18 cellular contexts compared by ENCODE assay signal in genomic region chr6:15960740-15961629, GRCh38.
DNase-seq lines count a peak whose midpoint lies in the region; ATAC-seq and TF ChIP-seq lines count a peak whose summit lies in the region.
"Had no signal": no experiment of that assay in that cellular context is flagged by ENCODE, and none has a peak within 500 bp of the region (broad histone marks: within the 10 kb centered on the region; RNA-seq: fewer than 3 reads in every experiment).

No MANE protein-coding gene starts in this region.

- H3K4me1 Mint-ChIP-seq in activated T-cell treated with anti-CD3 and anti-CD28 coated beads, Interleukin-2, amount 50 U/mL, for 72 hours (ENCODE audit: low read depth) = peaks cover 36% of the 10 kb centered on the region

- H3K36me3 ChIP-seq in DND-41 (ENCODE audit: insufficient read depth, low read length) (no peaks in the 10 kb centered on the region), SU-DHL-6 (ENCODE audit: low read length) (no peaks in the 10 kb centered on the region), iPS-15b (ENCODE audit: control insufficient read depth, insufficient read depth, low read length) (no peaks in the 10 kb centered on the region)
- H3K36me3 ChIP-seq: cardiac muscle cell, pancreas, suprapubic skin, WERI-Rb-1 had no signal

- H3K27me3 Mint-ChIP-seq in activated T-cell treated with anti-CD3 and anti-CD28 coated beads, Interleukin-2, amount 50 U/mL, for 72 hours (ENCODE audit: low read depth) = peaks cover 12% of the 10 kb centered on the region

- DNase-seq in DND-41 = no peak
- DNase-seq in Kasumi-1 (lab: John Stamatoyannopoulos, UW) = peak; percentile 58 to 67
- no peak for DNase-seq in medulla oblongata (ENCODE audit: extremely low spot score)
- DNase-seq in activated T-cell treated with anti-CD3 and anti-CD28 coated beads, Interleukin-2, amount 50 U/mL, for 72 hours = no peak
- no peak for DNase-seq in NCI-H82 (lab: John Stamatoyannopoulos, UW)
- no peak for DNase-seq in superior temporal gyrus (ENCODE audit: extremely low spot score)
- DNase-seq: activated naive CD4-positive, alpha-beta T cell treated with Interleukin-2 at 50 U/mL for 16 hours; DMS153; foreskin keratinocyte; mucosa of descending colon; NCI-H2171; pancreas; SK-N-SH; WERI-Rb-1 had no signal

- H2AFZ ChIP-seq in DND-41 (ENCODE audit: low read depth, low read length) (peak overlapping the region; percentile 3; the same call in 1 of the 2 replicates), SU-DHL-6 (ENCODE audit: low read depth, low read length, severe bottlenecking) (peak overlapping the region; percentile 3)

- no peak overlapping the region for H3K4me3 Mint-ChIP-seq in activated T-cell treated with anti-CD3 and anti-CD28 coated beads, Interleukin-2, amount 50 U/mL, for 72 hours

- H3K9me3 ChIP-seq in DND-41 (ENCODE audit: insufficient read depth, low read length, severe bottlenecking) (no peaks in the 10 kb centered on the region), SU-DHL-6 (ENCODE audit: insufficient read depth, low read length) (no peaks in the 10 kb centered on the region), iPS-15b (ENCODE audit: control insufficient read depth, insufficient read depth, low read length) (peaks cover 7% of the 10 kb centered on the region)
- H3K9me3 ChIP-seq: mucosa of descending colon, pancreas, SK-N-SH, suprapubic skin had no signal

- no peak overlapping the region for H3K27ac ChIP-seq in DND-41 (ENCODE audit: low read length)
- no peak overlapping the region for H3K27ac ChIP-seq in SU-DHL-6 (ENCODE audit: low read depth, low read length)
- H3K27ac ChIP-seq: cardiac muscle cell, pancreas, suprapubic skin, WERI-Rb-1 had no signal

- H3K36me3 Mint-ChIP-seq in activated T-cell treated with anti-CD3 and anti-CD28 coated beads, Interleukin-2, amount 50 U/mL, for 72 hours (ENCODE audit: insufficient read depth in 2 of 2) = no peaks in the 10 kb centered on the region

- H4K20me1 ChIP-seq in DND-41 (ENCODE audit: insufficient read depth, low read length) (no peaks in the 10 kb centered on the region), SU-DHL-6 (ENCODE audit: low read depth, low read length) (no peaks in the 10 kb centered on the region)

- TF ChIP-seq CTCF in DND-41 (IDR thresholded peaks at IDR 0.05; ENCODE audit: borderline replicate concordance, extremely low read depth, low read length, poor library complexity, severe bottlenecking) = no peak
- TF ChIP-seq CTCF in SU-DHL-6 (IDR thresholded peaks at IDR 0.05; ENCODE audit: insufficient read depth, low read length, poor library complexity, severe bottlenecking) = no peak

- H3F3A ChIP-seq in SU-DHL-6 (ENCODE audit: insufficient read depth) = no peaks in the 10 kb centered on the region

- H3K79me2 ChIP-seq in DND-41 (ENCODE audit: insufficient read depth, low read length) = no peaks in the 10 kb centered on the region
- H3K79me2 ChIP-seq in SU-DHL-6 (ENCODE audit: insufficient read depth, low read length) = no peaks in the 10 kb centered on the region

- no peak overlapping the region for H3K27ac Mint-ChIP-seq in activated T-cell treated with anti-CD3 and anti-CD28 coated beads, Interleukin-2, amount 50 U/mL, for 72 hours

- H3K9ac ChIP-seq in DND-41 (ENCODE audit: low read depth, low read length) = no peak overlapping the region
- H3K9ac ChIP-seq in SU-DHL-6 (ENCODE audit: low read length) = no peak overlapping the region
- no peak overlapping the region for H3K9ac ChIP-seq in iPS-15b (ENCODE audit: low read depth, low read length)
- H3K9ac ChIP-seq: SK-N-SH had no signal

- ATAC-seq in DND-41 (ENCODE audit: insufficient read depth, low read depth) = no peak
- no peak for ATAC-seq in activated T-cell treated with anti-CD3 and anti-CD28 coated beads, Interleukin-2, amount 50 U/mL, for 72 hours (replicated peaks in 1 of 2)
- ATAC-seq: mucosa of descending colon had no signal

- H3K27me3 ChIP-seq in DND-41 (ENCODE audit: insufficient read depth, low read length, poor library complexity) (no peaks in the 10 kb centered on the region), SU-DHL-6 (ENCODE audit: low read length) (no peaks in the 10 kb centered on the region), iPS-15b (ENCODE audit: control insufficient read depth, insufficient read depth, low read length) (no peaks in the 10 kb centered on the region)
- H3K27me3 ChIP-seq: cardiac muscle cell, foreskin keratinocyte, pancreas, suprapubic skin had no signal

- H3K4me1 ChIP-seq in DND-41 (ENCODE audit: insufficient read depth, low read length) = no peaks in the 10 kb centered on the region
- H3K4me1 ChIP-seq in iPS-15b (ENCODE audit: control insufficient read depth, insufficient read depth, low read length) = peaks cover 1% of the 10 kb centered on the region
- H3K4me1 ChIP-seq: suprapubic skin had no signal

- H3K4me3 ChIP-seq in DND-41 (ENCODE audit: low read depth in 1 of 2, low read length in 2 of 2) (no peak overlapping the region), SU-DHL-6 (ENCODE audit: insufficient read depth, low read length, poor library complexity, severe bottlenecking) (no peak overlapping the region), iPS-15b (ENCODE audit: low read depth, low read length) (peak overlapping the region; percentile 21)
- H3K4me3 ChIP-seq: cardiac muscle cell, mucosa of descending colon, pancreas, suprapubic skin had no signal

- no peaks in the 10 kb centered on the region for H3K9me2 ChIP-seq in SU-DHL-6 (replicated peaks; ENCODE audit: insufficient read depth, low read length)
- H3K9me2 ChIP-seq: SK-N-SH had no signal

- H3K4me2 ChIP-seq in DND-41 (ENCODE audit: insufficient read depth, low read length) (no peak overlapping the region), SU-DHL-6 (ENCODE audit: low read depth, low read length, poor library complexity, severe bottlenecking) (no peak overlapping the region)
- H3K4me2 ChIP-seq: SK-N-SH had no signal

- no peaks in the 10 kb centered on the region for H3K9me3 Mint-ChIP-seq in activated T-cell treated with anti-CD3 and anti-CD28 coated beads, Interleukin-2, amount 50 U/mL, for 72 hours

Comparison
In these comparisons a context has a peak if more than half of its experiments do, and no peak if none do; other contexts are left out.
1. DNase-seq: peak in Kasumi-1 (2 of 2); none in DND-41 (single experiment), medulla oblongata (single experiment), activated T-cell treated with anti-CD3 and anti-CD28 coated beads, Interleukin-2, amount 50 U/mL, for 72 hours (0 of 2), NCI-H82 (single experiment) and superior temporal gyrus (single experiment).